ENCODE assay signal across 1 cellular context in genomic region chr18:40553029-40553428, GRCh38.
TF ChIP-seq lines count a peak whose summit lies in the region.

No MANE protein-coding gene starts in this region.

TF ChIP-seq in GM23338, 12 proteins besides CTCF, POLR2A, EP300 and RAD21 (continued from another document):
- no peak for TF ChIP-seq ZNF462 (CRISPR knock-in tag; IDR thresholded peaks at IDR 0.05)
- no peak for TF ChIP-seq NANOG (IDR thresholded peaks at IDR 0.05; ENCODE audit: borderline replicate concordance)
- TF ChIP-seq POLR2AphosphoS5 (IDR thresholded peaks at IDR 0.05; ENCODE audit: low read depth) = no peak
- TF ChIP-seq JUNB (IDR thresholded peaks at IDR 0.05; ENCODE audit: unreplicated experiment) = no peak
- no peak for TF ChIP-seq STAT1 (IDR thresholded peaks at IDR 0.05; ENCODE audit: unreplicated experiment)
- no peak for TF ChIP-seq REST (IDR thresholded peaks at IDR 0.05; ENCODE audit: unreplicated experiment)
- no peak for TF ChIP-seq ZNF331 (CRISPR knock-in tag; IDR thresholded peaks at IDR 0.05; ENCODE audit: low read depth)
- no peak for TF ChIP-seq ETS1 (IDR thresholded peaks at IDR 0.05)
